ENCODE assay signal across 10 cellular contexts in genomic region chr5:155049569-155050383, GRCh38. TPM values are rescaled to one million over a fixed set of nuclear protein-coding genes. Genes with fewer than 3 reads are reported as not detected.
A peak's percentile ranks its signal among the peaks of the same experiment; 100 is the strongest.
DNase-seq lines count a peak whose midpoint lies in the region; FAIRE-seq and TF ChIP-seq lines count a peak whose summit lies in the region.
"Had no signal": no experiment of that assay in that cellular context is flagged by ENCODE, and none has a peak within 500 bp of the region (broad histone marks: within the 10 kb centered on the region; RNA-seq: fewer than 3 reads in every experiment).

No MANE protein-coding gene starts in this region.

- H3K27ac ChIP-seq in neural progenitor cell (no peak overlapping the region), tibial nerve (no peak overlapping the region)
- H3K27ac ChIP-seq: esophagus squamous epithelium had no signal

- H3K27me3 Mint-ChIP-seq in neural progenitor cell (ENCODE audit: insufficient read depth, low read depth), result no peaks in the 10 kb centered on the region

- H3K4me3 Mint-ChIP-seq in neural progenitor cell, result no peak overlapping the region
- H3K4me3 Mint-ChIP-seq: nephron had no signal

- H3K4me1 ChIP-seq in neural progenitor cell (peaks cover 25% of the 10 kb centered on the region), tibial nerve (no peaks in the 10 kb centered on the region)
- H3K4me1 ChIP-seq: esophagus squamous epithelium had no signal

- H3K36me3 Mint-ChIP-seq in neural progenitor cell, result no peaks in the 10 kb centered on the region

- H3K27me3 ChIP-seq in bronchial epithelial cell (ENCODE audit: control insufficient read depth, insufficient read depth, low read length) (no peaks in the 10 kb centered on the region), neural progenitor cell (no peaks in the 10 kb centered on the region), tibial nerve (no peaks in the 10 kb centered on the region)
- H3K27me3 ChIP-seq: esophagus squamous epithelium had no signal

- peak overlapping the region; percentile 54 for H2AFZ ChIP-seq in neural progenitor cell (replicated peaks)

- DNase-seq in GM10266 (ENCODE audit: extremely low spot score), result no peak
- DNase-seq in Jurkat, Clone E6-1 (ENCODE audit: low read depth, low spot score), result peak; percentile 28
- DNase-seq in bronchial epithelial cell (ENCODE audit: low read depth), result peak; percentile 17
- DNase-seq in neural progenitor cell (ENCODE audit: low spot score), result peak; percentile 41
- no peak for DNase-seq in RCC 7860 (ENCODE audit: low spot score)
- no peak for DNase-seq in NCI-H2227 treated with DMSO at 0.1 percent for 48 hours (lab: John Stamatoyannopoulos, UW)
- no peak for DNase-seq in tibial nerve (ENCODE audit: low spot score in 2 of 2)
- DNase-seq: esophagus squamous epithelium, NCI-H1436 had no signal

- H4K20me1 ChIP-seq in neural progenitor cell (ENCODE audit: low read depth), result no peaks in the 10 kb centered on the region

- H3F3A ChIP-seq in neural progenitor cell (ENCODE audit: low read depth), result peaks cover 12% of the 10 kb centered on the region

- TF ChIP-seq EP300 in tibial nerve (IDR thresholded peaks at IDR 0.05), result no peak

- no peak overlapping the region for H3K9ac ChIP-seq in neural progenitor cell

- H3K9me3 ChIP-seq in neural progenitor cell (ENCODE audit: low read depth), result no peaks in the 10 kb centered on the region
- no peaks in the 10 kb centered on the region for H3K9me3 ChIP-seq in tibial nerve
- H3K9me3 ChIP-seq: esophagus squamous epithelium had no signal

- H3K79me2 ChIP-seq in neural progenitor cell (ENCODE audit: low read depth), result no peaks in the 10 kb centered on the region

- no peak for TF ChIP-seq POLR2A in tibial nerve (IDR thresholded peaks at IDR 0.05)

- FAIRE-seq in bronchial epithelial cell (lab: Jason Lieb, UNC), result no peak
- FAIRE-seq in RCC 7860 (lab: Jason Lieb, UNC), result no peak

- TF ChIP-seq CTCF in GM10266 (IDR thresholded peaks at IDR 0.05; ENCODE audit: control insufficient read depth, insufficient read depth, low read depth, missing control alignments) (peak; percentile 45), bronchial epithelial cell (IDR thresholded peaks at IDR 0.05; ENCODE audit: insufficient read depth, low read length, severe bottlenecking) (peak; percentile 53), neural progenitor cell (IDR thresholded peaks at IDR 0.05) (peak; percentile 45), tibial nerve (IDR thresholded peaks at IDR 0.05) (no peak)

- H3K36me3 ChIP-seq in bronchial epithelial cell (ENCODE audit: control insufficient read depth, insufficient read depth, low read length), result no peaks in the 10 kb centered on the region
- no peaks in the 10 kb centered on the region for H3K36me3 ChIP-seq in neural progenitor cell
- no peaks in the 10 kb centered on the region for H3K36me3 ChIP-seq in tibial nerve
- H3K36me3 ChIP-seq: esophagus squamous epithelium had no signal

- no peak overlapping the region for H3K27ac Mint-ChIP-seq in neural progenitor cell
- H3K27ac Mint-ChIP-seq: nephron had no signal

- WGBS in tibial nerve, 2 donors, result 17 to 18% methylated on average over 1 of the region's 1 CpG

- H3K4me3 ChIP-seq in Jurkat, Clone E6-1 (ENCODE audit: low read length), result no peak overlapping the region
- no peak overlapping the region for H3K4me3 ChIP-seq in bronchial epithelial cell (ENCODE audit: low read depth, low read length)
- H3K4me3 ChIP-seq in neural progenitor cell, result no peak overlapping the region
- H3K4me3 ChIP-seq in tibial nerve, result no peak overlapping the region
- H3K4me3 ChIP-seq: esophagus squamous epithelium had no signal

- no peaks in the 10 kb centered on the region for H3K4me1 Mint-ChIP-seq in neural progenitor cell

- no peaks in the 10 kb centered on the region for H3K9me3 Mint-ChIP-seq in neural progenitor cell
- H3K9me3 Mint-ChIP-seq: nephron had no signal

- no peak overlapping the region for H3K4me2 ChIP-seq in neural progenitor cell

RNA-seq across cellular contexts. Expression of gene KIF4B, which starts 36.2 kb away (rescaled TPM):
- polyA plus RNA-seq in Jurkat, Clone E6-1 (2012; ENCODE audit: insufficient read depth, insufficient read length), result 0.81 TPM
- total RNA-seq in bronchial epithelial cell (under 0.01 and 0.13 TPM in 2 replicates), neural progenitor cell (ENCODE audit: low replicate concordance) (0.12 TPM in 1 of 2 replicates, not detected in the other), tibial nerve (not detected)
- total RNA-seq: esophagus squamous epithelium had no signal

Comparison
In these comparisons a context has a peak if more than half of its experiments do, and no peak if none do; other contexts are left out.
1. DNase-seq: peak in Jurkat, Clone E6-1 (single experiment), bronchial epithelial cell (single experiment) and neural progenitor cell (single experiment); none in GM10266 (single experiment), RCC 7860 (single experiment), NCI-H2227 treated with DMSO at 0.1 percent for 48 hours (single experiment) and tibial nerve (0 of 2).
2. CTCF ChIP-seq: peak in GM10266 (single experiment), bronchial epithelial cell (single experiment) and neural progenitor cell (single experiment); none in tibial nerve (0 of 5).